Comparison of ENCODE assay signal across 8 cellular contexts in the genomic region with DNA sequence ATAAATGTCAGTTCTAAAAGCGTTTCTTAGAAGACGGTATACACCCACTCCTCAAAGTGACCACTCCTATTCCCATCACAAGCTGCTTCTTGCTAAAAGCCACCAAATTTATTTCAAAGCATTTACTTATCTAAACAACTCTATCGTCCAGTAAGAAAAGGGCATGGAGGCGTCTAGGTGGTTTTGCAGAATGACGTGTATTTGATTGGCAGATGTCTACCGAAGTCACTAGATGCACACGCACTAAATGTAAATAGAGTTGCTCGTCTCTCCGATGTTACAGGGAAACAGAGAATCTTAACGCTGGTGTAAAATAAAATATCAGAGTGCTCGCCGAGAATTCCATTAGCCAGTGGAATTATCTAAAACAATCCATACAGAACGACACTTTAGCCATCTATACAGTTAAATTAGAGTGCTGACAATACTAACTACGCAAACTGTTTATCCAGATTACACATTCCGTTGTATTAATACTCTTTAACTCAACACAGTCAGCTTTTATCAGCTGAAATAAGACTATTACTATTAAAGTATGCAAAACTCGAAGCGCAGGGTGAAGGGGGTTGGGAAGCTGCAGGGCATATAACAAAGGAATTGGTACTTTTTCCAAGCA. TPM values are rescaled to one million over a fixed set of nuclear protein-coding genes. Genes with fewer than 3 reads are reported as not detected.
DNase-seq lines count a peak whose midpoint lies in the region; ATAC-seq and TF ChIP-seq lines count a peak whose summit lies in the region.

No MANE protein-coding gene starts in this region.

- H3K4me3 Mint-ChIP-seq in naive B cell = peak overlapping the region in 6 of 8 donors; percentile 95 to 98 (median 98)

- ATAC-seq in naive B cell (ENCODE audit: low read depth in 2 of 2) (no peak), HG03045 (IDR thresholded peaks at IDR 0.05; ENCODE audit: unreplicated experiment) (no peak), GM21529 (IDR thresholded peaks at IDR 0.05; ENCODE audit: unreplicated experiment) (no peak), GM18870 (IDR thresholded peaks at IDR 0.05; ENCODE audit: unreplicated experiment) (no peak)

- H3K27me3 Mint-ChIP-seq in naive B cell = no peaks in the 10 kb centered on the region

- DNase-seq in SK-N-DZ (ENCODE audit: low spot score) (peak; percentile 18), dermis blood vessel endothelial cell (peak; percentile 63), naive B cell (no peak), NOMO-1 treated with dmso at 0.1 percent for 144 hours (lab: John Stamatoyannopoulos, UW; ENCODE audit: unreplicated experiment) (no peak)

- H3K9me3 Mint-ChIP-seq in naive B cell = peaks cover 0 to 5% (median 0%) of the 10 kb centered on the region in 7 donors

- H3K27ac Mint-ChIP-seq in naive B cell = peak overlapping the region in 4 of 6 donors; percentile 81 to 100 (median 97)

- H3K4me3 ChIP-seq in GM12875 (ENCODE audit: low read depth, low read length) = peak overlapping the region; percentile 64

- TF ChIP-seq CTCF in GM12875 (IDR thresholded peaks at IDR 0.05; ENCODE audit: borderline replicate concordance, insufficient read depth, low read depth, low read length) = no peak

- peaks cover 28 to 49% (median 33%) of the 10 kb centered on the region in 3 donors for H3K4me1 Mint-ChIP-seq in naive B cell

- no peaks in the 10 kb centered on the region for H3K36me3 Mint-ChIP-seq in naive B cell

RNA-seq across cellular contexts. Expression of a gene that starts 1.9 kb away (rescaled TPM):
- 10.6 and 11.9 TPM in 2 replicates for polyA plus RNA-seq in SK-N-DZ (2014; cell fraction: cytosol; rRNA removed)
- 16.4 and 19.8 TPM in 2 replicates for polyA plus RNA-seq in SK-N-DZ (2014; cell fraction: nucleus; rRNA removed)
- 4.8 and 11.6 TPM in 2 replicates for total RNA-seq in dermis blood vessel endothelial cell
- 10 to 100 TPM; 13.8 to 23.5 (median 17.4) TPM for polyA plus RNA-seq in naive B cell (ENCODE audit: low read depth in 6 of 6)

Comparison
In these comparisons a context has a peak if more than half of its experiments do, and no peak if none do; other contexts are left out.
1. DNase-seq: peak in SK-N-DZ (single experiment) and dermis blood vessel endothelial cell (single experiment); none in naive B cell (single experiment) and NOMO-1 treated with dmso at 0.1 percent for 144 hours (single experiment).